ENCODE assay signal across 8 cellular contexts in genomic region chr14:89422181-89422951, GRCh38. TPM values are rescaled to one million over a fixed set of nuclear protein-coding genes. Genes with fewer than 3 reads are reported as not detected.
A peak's percentile ranks its signal among the peaks of the same experiment; 100 is the strongest.
DNase-seq lines count a peak whose midpoint lies in the region; ATAC-seq and TF ChIP-seq lines count a peak whose summit lies in the region.
"Had no signal": no experiment of that assay in that cellular context is flagged by ENCODE, and none has a peak within 500 bp of the region (broad histone marks: within the 10 kb centered on the region; RNA-seq: fewer than 3 reads in every experiment).

No MANE protein-coding gene starts in this region.

- H3K27me3 ChIP-seq in Peyer's patch, result no peaks in the 10 kb centered on the region
- H3K27me3 ChIP-seq: MG63 had no signal

- peak in 1 of 2 donors; percentile 44 for TF ChIP-seq POLR2A in Peyer's patch (IDR thresholded peaks at IDR 0.05)

- peak in 2 of 3 donors; percentile 63 to 71 for DNase-seq in Peyer's patch
- no peak for DNase-seq in mesothelial cell of epicardium (ENCODE audit: low spot score in 2 of 2, unreplicated experiment in 2 of 2)
- peak; percentile 26 to 55 for DNase-seq in stimulated activated CD8-positive, alpha-beta memory T cell treated with anti-CD3 and anti-CD28 coated beads, Interleukin-7, amount 100 ng/mL, for 4 hours (ENCODE audit: low read depth in 2 of 2)
- no peak for DNase-seq in posterior vena cava (ENCODE audit: low spot score)
- DNase-seq in NCI-H82 treated with DMSO at 0.1 percent for 48 hours (lab: John Stamatoyannopoulos, UW; ENCODE audit: unreplicated experiment), result no peak
- DNase-seq: MG63 had no signal

- TF ChIP-seq CTCF in Peyer's patch (IDR thresholded peaks at IDR 0.05) (peak in 3 of 6 experiments; percentile 2 to 14 (median 2)), mesothelial cell of epicardium (IDR thresholded peaks at IDR 0.05; ENCODE audit: unreplicated experiment) (no peak)

- peaks cover 0 to 36% (median 7%) of the 10 kb centered on the region in 4 donors for H3K4me1 ChIP-seq in Peyer's patch

- H3K27ac Mint-ChIP-seq in activated naive CD8-positive, alpha-beta T cell, result peak overlapping the region; percentile 92
- H3K27ac Mint-ChIP-seq in mesothelial cell of epicardium, result peak overlapping the region; percentile 92

- intact Hi-C loops in posterior vena cava (cut with DNase I), result loop anchor here in 1 of 2 donors (5.0 to 10.0 kb wide), 2 partner anchors 380 to 492 kb away; no protein-coding TSS in a partner anchor

- ATAC-seq in HG02981 (IDR thresholded peaks at IDR 0.05; ENCODE audit: unreplicated experiment), result no peak

- peak overlapping the region in 2 of 4 donors; percentile 16 to 27 for H3K4me3 ChIP-seq in Peyer's patch
- H3K4me3 ChIP-seq: MG63 had no signal

- no peaks in the 10 kb centered on the region for H3K9me3 ChIP-seq in Peyer's patch
- H3K9me3 ChIP-seq: MG63 had no signal

- no peaks in the 10 kb centered on the region for H3K27me3 Mint-ChIP-seq in activated naive CD8-positive, alpha-beta T cell
- no peaks in the 10 kb centered on the region for H3K27me3 Mint-ChIP-seq in mesothelial cell of epicardium (ENCODE audit: low read depth)

- H3K4me3 Mint-ChIP-seq in activated naive CD8-positive, alpha-beta T cell, result peak overlapping the region; percentile 54
- peak overlapping the region; percentile 32 for H3K4me3 Mint-ChIP-seq in mesothelial cell of epicardium

- no peaks in the 10 kb centered on the region for H3K9me3 Mint-ChIP-seq in activated naive CD8-positive, alpha-beta T cell (ENCODE audit: low read depth)
- peaks cover 3% of the 10 kb centered on the region for H3K9me3 Mint-ChIP-seq in mesothelial cell of epicardium

- no peaks in the 10 kb centered on the region for H3K36me3 ChIP-seq in Peyer's patch
- H3K36me3 ChIP-seq: MG63 had no signal

- H3K27ac ChIP-seq in Peyer's patch, result peak overlapping the region in 3 of 4 donors; percentile 28 to 83 (median 60)

- peaks cover 2% of the 10 kb centered on the region for H3K36me3 Mint-ChIP-seq in activated naive CD8-positive, alpha-beta T cell
- peaks cover 3% of the 10 kb centered on the region for H3K36me3 Mint-ChIP-seq in mesothelial cell of epicardium

- peaks cover 74% of the 10 kb centered on the region for H3K4me1 Mint-ChIP-seq in activated naive CD8-positive, alpha-beta T cell (ENCODE audit: low read depth)
- peaks cover 60% of the 10 kb centered on the region for H3K4me1 Mint-ChIP-seq in mesothelial cell of epicardium

RNA-seq across cellular contexts. Expression of gene FOXN3, which starts 5.3 kb away (rescaled TPM):
- total RNA-seq in Peyer's patch, result 100 to 1,000 TPM; 129 to 213 (median 163) TPM
- total RNA-seq in mesothelial cell of epicardium, result 114 to 124 TPM (median 120 TPM) in 3 replicates
- 100 to 1,000 TPM; 138 to 142 TPM for total RNA-seq in posterior vena cava

Comparison
In these comparisons a context has a peak if more than half of its experiments do, and no peak if none do; other contexts are left out.
1. DNase-seq: peak in Peyer's patch (2 of 3) and stimulated activated CD8-positive, alpha-beta memory T cell treated with anti-CD3 and anti-CD28 coated beads, Interleukin-7, amount 100 ng/mL, for 4 hours (2 of 2); none in mesothelial cell of epicardium (0 of 2), posterior vena cava (single experiment) and NCI-H82 treated with DMSO at 0.1 percent for 48 hours (single experiment).